26 cellular contexts compared by ENCODE assay signal in genomic region chr17:77844681-77845080, GRCh38.
A peak's percentile ranks its signal among the peaks of the same experiment; 100 is the strongest.
DNase-seq lines count a peak whose midpoint lies in the region; ATAC-seq and TF ChIP-seq lines count a peak whose summit lies in the region.
"Had no signal": no experiment of that assay in that cellular context is flagged by ENCODE, and none has a peak within 500 bp of the region (broad histone marks: within the 10 kb centered on the region; RNA-seq: fewer than 3 reads in every experiment).

No MANE protein-coding gene starts in this region.

- no peak for ATAC-seq in CD4-positive, CD25-positive, alpha-beta regulatory T cell (ENCODE audit: low read depth in 2 of 2)
- no peak for ATAC-seq in natural killer cell
- no peak for ATAC-seq in HG02870 (IDR thresholded peaks at IDR 0.05; ENCODE audit: unreplicated experiment)
- ATAC-seq in activated T-helper 17 cell treated with anti-CD3 and anti-CD28 coated beads, Interleukin-2, amount 50 U/mL, for 72 hours (replicated peaks): no peak

- H3K27me3 Mint-ChIP-seq in activated CD4-positive, alpha-beta memory T cell treated with anti-CD3 and anti-CD28 coated beads, Interleukin-2, amount 10 ng/mL, durations not matched to agents 7 days and 5 days: peaks cover 7% of the 10 kb centered on the region
- no peaks in the 10 kb centered on the region for H3K27me3 Mint-ChIP-seq in activated CD4-positive, alpha-beta memory T cell treated with anti-CD3 and anti-CD28 coated beads for 36 hours
- H3K27me3 Mint-ChIP-seq in CD4-positive, CD25-positive, alpha-beta regulatory T cell: no peaks in the 10 kb centered on the region
- peaks cover 0 to under 1% of the 10 kb centered on the region in 2 donors for H3K27me3 Mint-ChIP-seq in natural killer cell (ENCODE audit: low read depth in 2 of 2)
- H3K27me3 Mint-ChIP-seq in activated T-helper 17 cell treated with anti-CD3 and anti-CD28 coated beads, Interleukin-2, amount 50 U/mL, for 72 hours: no peaks in the 10 kb centered on the region

- H3K4me3 Mint-ChIP-seq in activated CD4-positive, alpha-beta memory T cell treated with anti-CD3 and anti-CD28 coated beads, Interleukin-2, amount 10 ng/mL, durations not matched to agents 7 days and 5 days: no peak overlapping the region
- H3K4me3 Mint-ChIP-seq in activated CD4-positive, alpha-beta memory T cell treated with anti-CD3 and anti-CD28 coated beads for 36 hours: no peak overlapping the region
- peak overlapping the region in 3 of 4 donors; percentile 46 to 64 (median 53) for H3K4me3 Mint-ChIP-seq in CD4-positive, CD25-positive, alpha-beta regulatory T cell
- peak overlapping the region; percentile 9 for H3K4me3 Mint-ChIP-seq in natural killer cell
- H3K4me3 Mint-ChIP-seq in activated T-helper 17 cell treated with anti-CD3 and anti-CD28 coated beads, Interleukin-2, amount 50 U/mL, for 72 hours: no peak overlapping the region
- H3K4me3 Mint-ChIP-seq: dendritic cell treated with granulocyte-macrophage colony-stimulating factor and Interleukin-4, amounts not matched to agents 40 ng/mL and 50 ng/mL, for 4 days had no signal

- H3K9me3 ChIP-seq in CD4-positive, CD25-positive, alpha-beta regulatory T cell (ENCODE audit: control insufficient read depth in 2 of 2, low read length in 2 of 2): no peaks in the 10 kb centered on the region
- no peaks in the 10 kb centered on the region for H3K9me3 ChIP-seq in effector memory CD4-positive, alpha-beta T cell (ENCODE audit: control insufficient read depth, low read length)
- H3K9me3 ChIP-seq: breast epithelium had no signal

- H3K27me3 ChIP-seq in CD4-positive, CD25-positive, alpha-beta regulatory T cell (ENCODE audit: control insufficient read depth, insufficient read depth, low read length): no peaks in the 10 kb centered on the region
- no peaks in the 10 kb centered on the region for H3K27me3 ChIP-seq in effector memory CD4-positive, alpha-beta T cell (replicated peaks; ENCODE audit: control insufficient read depth, insufficient read depth, low read length, poor library complexity, severe bottlenecking)
- H3K27me3 ChIP-seq: breast epithelium had no signal

- POLR2A ChIA-PET in activated CD4-positive, alpha-beta memory T cell treated with anti-CD3 and anti-CD28 coated beads, Interleukin-2, amount 10 ng/mL, durations not matched to agents 7 days and 5 days (lab: Charles Lee): interaction anchor here (1.0 to 2.9 kb wide), 6 partner anchors 9 to 114 kb away, joined by 3 to 30 read pairs (median 10); partner anchors contain the start of gene TNRC6C
- POLR2A ChIA-PET in activated CD4-positive, alpha-beta memory T cell treated with anti-CD3 and anti-CD28 coated beads for 36 hours (lab: Charles Lee): interaction anchor here (1.6 to 1.9 kb wide), 2 partner anchors 37 to 113 kb away, joined by 6 to 10 read pairs; partner anchors contain the start of gene TNRC6C

- intact Hi-C loops in activated CD4-positive, alpha-beta memory T cell treated with anti-CD3 and anti-CD28 coated beads for 36 hours (cut with micrococcal nuclease): loop anchor here (10.0 kb wide), 1 partner anchor 370 kb away; no protein-coding TSS in a partner anchor
- intact Hi-C loops in natural killer cell (cut with micrococcal nuclease): no loop called here

- no peak overlapping the region for H3K4me3 ChIP-seq in CD4-positive, CD25-positive, alpha-beta regulatory T cell (ENCODE audit: low read depth, low read length)
- H3K4me3 ChIP-seq in effector memory CD4-positive, alpha-beta T cell (ENCODE audit: insufficient read depth, low read depth, low read length, poor library complexity, severe bottlenecking): no peak overlapping the region
- H3K4me3 ChIP-seq: breast epithelium, SK-N-MC, smooth muscle cell had no signal

- peaks cover 56% of the 10 kb centered on the region for H3K4me1 ChIP-seq in CD4-positive, CD25-positive, alpha-beta regulatory T cell (ENCODE audit: control insufficient read depth, insufficient read depth, low read length, poor library complexity, severe bottlenecking)
- peaks cover 52% of the 10 kb centered on the region for H3K4me1 ChIP-seq in effector memory CD4-positive, alpha-beta T cell (ENCODE audit: control insufficient read depth, insufficient read depth, low read length, poor library complexity, severe bottlenecking)
- H3K4me1 ChIP-seq: breast epithelium had no signal

- no peaks in the 10 kb centered on the region for H3K36me3 ChIP-seq in CD4-positive, CD25-positive, alpha-beta regulatory T cell (ENCODE audit: control insufficient read depth, insufficient read depth, low read length)
- no peaks in the 10 kb centered on the region for H3K36me3 ChIP-seq in effector memory CD4-positive, alpha-beta T cell (ENCODE audit: control insufficient read depth, insufficient read depth, low read length)
- H3K36me3 ChIP-seq: breast epithelium had no signal

- H3K27ac Mint-ChIP-seq in activated CD4-positive, alpha-beta memory T cell treated with anti-CD3 and anti-CD28 coated beads, Interleukin-2, amount 10 ng/mL, durations not matched to agents 7 days and 5 days: peak overlapping the region; percentile 16
- H3K27ac Mint-ChIP-seq in activated CD4-positive, alpha-beta memory T cell treated with anti-CD3 and anti-CD28 coated beads for 36 hours: no peak overlapping the region
- H3K27ac Mint-ChIP-seq in CD4-positive, CD25-positive, alpha-beta regulatory T cell: peak overlapping the region; percentile 86 to 98 (median 91)
- peak overlapping the region; percentile 84 to 96 for H3K27ac Mint-ChIP-seq in natural killer cell
- no peak overlapping the region for H3K27ac Mint-ChIP-seq in activated T-helper 17 cell treated with anti-CD3 and anti-CD28 coated beads, Interleukin-2, amount 50 U/mL, for 72 hours
- H3K27ac Mint-ChIP-seq: dendritic cell treated with granulocyte-macrophage colony-stimulating factor and Interleukin-4, amounts not matched to agents 40 ng/mL and 50 ng/mL, for 4 days had no signal

- H3K9me3 Mint-ChIP-seq in activated CD4-positive, alpha-beta memory T cell treated with anti-CD3 and anti-CD28 coated beads, Interleukin-2, amount 10 ng/mL, durations not matched to agents 7 days and 5 days: no peaks in the 10 kb centered on the region
- H3K9me3 Mint-ChIP-seq in activated CD4-positive, alpha-beta memory T cell treated with anti-CD3 and anti-CD28 coated beads for 36 hours: no peaks in the 10 kb centered on the region
- H3K9me3 Mint-ChIP-seq in CD4-positive, CD25-positive, alpha-beta regulatory T cell: peaks cover 0 to 2% (median 0%) of the 10 kb centered on the region in 7 donors
- no peaks in the 10 kb centered on the region for H3K9me3 Mint-ChIP-seq in natural killer cell
- no peaks in the 10 kb centered on the region for H3K9me3 Mint-ChIP-seq in activated T-helper 17 cell treated with anti-CD3 and anti-CD28 coated beads, Interleukin-2, amount 50 U/mL, for 72 hours
- H3K9me3 Mint-ChIP-seq: dendritic cell treated with granulocyte-macrophage colony-stimulating factor and Interleukin-4, amounts not matched to agents 40 ng/mL and 50 ng/mL, for 4 days had no signal

- CTCF ChIA-PET in activated CD4-positive, alpha-beta memory T cell treated with anti-CD3 and anti-CD28 coated beads, Interleukin-2, amount 10 ng/mL, durations not matched to agents 7 days and 5 days (lab: Charles Lee): interaction anchor here (1.5 to 1.7 kb wide), 3 partner anchors 36 to 302 kb away, joined by 3 to 8 read pairs (median 6); no protein-coding TSS in a partner anchor
- CTCF ChIA-PET in activated CD4-positive, alpha-beta memory T cell treated with anti-CD3 and anti-CD28 coated beads for 36 hours (lab: Charles Lee): interaction anchor here (0.9 to 1.7 kb wide), 3 partner anchors 9 to 168 kb away, joined by 3 to 5 read pairs (median 4); no protein-coding TSS in a partner anchor

- no peaks in the 10 kb centered on the region for H3K36me3 Mint-ChIP-seq in activated CD4-positive, alpha-beta memory T cell treated with anti-CD3 and anti-CD28 coated beads, Interleukin-2, amount 10 ng/mL, durations not matched to agents 7 days and 5 days (ENCODE audit: low read depth)
- no peaks in the 10 kb centered on the region for H3K36me3 Mint-ChIP-seq in activated CD4-positive, alpha-beta memory T cell treated with anti-CD3 and anti-CD28 coated beads for 36 hours
- H3K36me3 Mint-ChIP-seq in CD4-positive, CD25-positive, alpha-beta regulatory T cell: no peaks in the 10 kb centered on the region
- no peaks in the 10 kb centered on the region for H3K36me3 Mint-ChIP-seq in natural killer cell
- H3K36me3 Mint-ChIP-seq in activated T-helper 17 cell treated with anti-CD3 and anti-CD28 coated beads, Interleukin-2, amount 50 U/mL, for 72 hours (ENCODE audit: low read depth): no peaks in the 10 kb centered on the region

- TF ChIP-seq CTCF in natural killer cell (IDR thresholded peaks at IDR 0.05): no peak

- no peak overlapping the region for H3K27ac ChIP-seq in CD4-positive, CD25-positive, alpha-beta regulatory T cell (ENCODE audit: insufficient read depth, low read length, poor library complexity, severe bottlenecking)
- H3K27ac ChIP-seq in effector memory CD4-positive, alpha-beta T cell (ENCODE audit: insufficient read depth, low read length, poor library complexity, severe bottlenecking): peak overlapping the region; percentile 59
- H3K27ac ChIP-seq: breast epithelium, SK-N-MC had no signal

- DNase-seq in activated CD4-positive, alpha-beta memory T cell treated with anti-CD3 and anti-CD28 coated beads, Interleukin-2, amount 10 ng/mL, durations not matched to agents 7 days and 5 days: no peak
- no peak for DNase-seq in activated CD4-positive, alpha-beta memory T cell treated with anti-CD3 and anti-CD28 coated beads for 36 hours
- DNase-seq in CD4-positive, CD25-positive, alpha-beta regulatory T cell: no peak
- no peak for DNase-seq in effector memory CD4-positive, alpha-beta T cell
- no peak for DNase-seq in natural killer cell
- no peak for DNase-seq in effector CD8-positive, alpha-beta T cell (lab: John Stamatoyannopoulos, UW)
- DNase-seq: activated CD4-positive, alpha-beta T cell treated with anti-CD3 and anti-CD28 coated beads, Interleukin-2, amount 50 U/mL, for 4 hours; activated gamma-delta T cell; amygdala; EL; HCEC 1CT; kidney glomerular epithelial cell; mesenchymal stem cell; NCI-H1105; NCI-H2029; NCI-H2227 treated with DMSO at 0.1 percent for 48 hours; NCI-H774; RPMI8226; substantia nigra; T-helper 9 cell had no signal

- H3K4me1 Mint-ChIP-seq in activated CD4-positive, alpha-beta memory T cell treated with anti-CD3 and anti-CD28 coated beads, Interleukin-2, amount 10 ng/mL, durations not matched to agents 7 days and 5 days: peaks cover 43% of the 10 kb centered on the region
- peaks cover 46% of the 10 kb centered on the region for H3K4me1 Mint-ChIP-seq in activated CD4-positive, alpha-beta memory T cell treated with anti-CD3 and anti-CD28 coated beads for 36 hours (ENCODE audit: low read depth)
- peaks cover 13 to 41% (median 24%) of the 10 kb centered on the region in 4 donors for H3K4me1 Mint-ChIP-seq in CD4-positive, CD25-positive, alpha-beta regulatory T cell
- peaks cover 54 to 58% of the 10 kb centered on the region in 2 donors for H3K4me1 Mint-ChIP-seq in natural killer cell
- peaks cover 20% of the 10 kb centered on the region for H3K4me1 Mint-ChIP-seq in activated T-helper 17 cell treated with anti-CD3 and anti-CD28 coated beads, Interleukin-2, amount 50 U/mL, for 72 hours

Comparison
In these comparisons a context has a peak if more than half of its experiments do, and no peak if none do; other contexts are left out.
1. H3K27ac Mint-ChIP-seq: peak in activated CD4-positive, alpha-beta memory T cell treated with anti-CD3 and anti-CD28 coated beads, Interleukin-2, amount 10 ng/mL, durations not matched to agents 7 days and 5 days (single experiment), CD4-positive, CD25-positive, alpha-beta regulatory T cell (3 of 3) and natural killer cell (2 of 2); none in activated CD4-positive, alpha-beta memory T cell treated with anti-CD3 and anti-CD28 coated beads for 36 hours (single experiment) and activated T-helper 17 cell treated with anti-CD3 and anti-CD28 coated beads, Interleukin-2, amount 50 U/mL, for 72 hours (single experiment).
2. H3K4me3 Mint-ChIP-seq: peak in CD4-positive, CD25-positive, alpha-beta regulatory T cell (3 of 4) and natural killer cell (single experiment); none in activated CD4-positive, alpha-beta memory T cell treated with anti-CD3 and anti-CD28 coated beads, Interleukin-2, amount 10 ng/mL, durations not matched to agents 7 days and 5 days (single experiment), activated CD4-positive, alpha-beta memory T cell treated with anti-CD3 and anti-CD28 coated beads for 36 hours (single experiment) and activated T-helper 17 cell treated with anti-CD3 and anti-CD28 coated beads, Interleukin-2, amount 50 U/mL, for 72 hours (single experiment).